In the genomic region with DNA sequence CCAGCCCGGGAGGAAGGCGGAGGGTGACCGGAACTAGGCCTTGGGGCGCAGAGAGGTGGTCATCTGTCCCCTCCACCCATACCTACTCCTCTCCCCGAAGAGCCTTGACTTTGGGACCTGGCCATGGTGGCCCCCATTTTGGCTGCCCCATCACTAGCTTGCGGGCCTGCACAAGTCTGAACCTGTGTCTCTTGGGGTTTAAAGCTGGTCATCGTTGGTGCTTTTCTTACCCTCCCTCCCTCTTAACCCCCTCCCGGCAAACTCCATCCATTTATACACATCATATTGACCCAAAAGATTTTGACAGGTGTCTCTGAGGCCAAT, we compare ENCODE assay signal across 24 cellular contexts. TPM values are rescaled to one million over a fixed set of nuclear protein-coding genes. Genes with fewer than 3 reads are reported as not detected.
DNase-seq lines count a peak whose midpoint lies in the region; ATAC-seq and TF ChIP-seq lines count a peak whose summit lies in the region.
"Had no signal": no experiment of that assay in that cellular context is flagged by ENCODE, and none has a peak within 500 bp of the region (broad histone marks: within the 10 kb centered on the region; RNA-seq: fewer than 3 reads in every experiment).

No MANE protein-coding gene starts in this region.

- H3K27ac ChIP-seq in left ventricle myocardium inferior (replicated peaks) (no peak overlapping the region), endodermal cell (ENCODE audit: low read depth, low read length) (peak overlapping the region; percentile 94), temporal lobe (ENCODE audit: low read depth, low read length) (peak overlapping the region; percentile 97)
- no peak overlapping the region for H3K27ac ChIP-seq in CD8-positive, alpha-beta T cell (ENCODE audit: low read depth, low read length)
- H3K27ac ChIP-seq: left lung, parathyroid adenoma, SJCRH30, vagina had no signal

- H3K36me3 Mint-ChIP-seq in endodermal cell (ENCODE audit: low read depth) = no peaks in the 10 kb centered on the region
- no peaks in the 10 kb centered on the region for H3K36me3 Mint-ChIP-seq in mesothelial cell of epicardium
- no peaks in the 10 kb centered on the region for H3K36me3 Mint-ChIP-seq in CD8-positive, alpha-beta T cell

- H3K36me3 ChIP-seq in left ventricle myocardium inferior (no peaks in the 10 kb centered on the region), endodermal cell (ENCODE audit: control insufficient read depth, insufficient read depth, low read length) (no peaks in the 10 kb centered on the region)
- H3K36me3 ChIP-seq in CD8-positive, alpha-beta T cell (ENCODE audit: insufficient read depth, low read length) = no peaks in the 10 kb centered on the region
- H3K36me3 ChIP-seq: BE2C, left lung, SJCRH30, vagina had no signal

- TF ChIP-seq CTCF in left ventricle myocardium inferior (IDR thresholded peaks at IDR 0.05; ENCODE audit: borderline replicate concordance) (no peak), endodermal cell (conservative IDR thresholded peaks at IDR 0.05) (no peak), mesothelial cell of epicardium (IDR thresholded peaks at IDR 0.05; ENCODE audit: unreplicated experiment) (no peak)
- no peak for TF ChIP-seq CTCF in CD8-positive, alpha-beta T cell (IDR thresholded peaks at IDR 0.05)

- H3K27me3 Mint-ChIP-seq in endodermal cell (ENCODE audit: insufficient read depth) = peaks cover 77% of the 10 kb centered on the region
- peaks cover 51% of the 10 kb centered on the region for H3K27me3 Mint-ChIP-seq in mesothelial cell of epicardium (ENCODE audit: low read depth)
- peaks cover 28% of the 10 kb centered on the region for H3K27me3 Mint-ChIP-seq in CD8-positive, alpha-beta T cell (ENCODE audit: low read depth)

- H3K9me3 ChIP-seq in left ventricle myocardium inferior (replicated peaks) = no peaks in the 10 kb centered on the region
- H3K9me3 ChIP-seq in endodermal cell (ENCODE audit: control insufficient read depth, low read length) = no peaks in the 10 kb centered on the region
- H3K9me3 ChIP-seq in CD8-positive, alpha-beta T cell (ENCODE audit: low read length) = no peaks in the 10 kb centered on the region
- H3K9me3 ChIP-seq: BE2C, left lung, SJCRH30, vagina had no signal

- H3K4me1 ChIP-seq in left ventricle myocardium inferior = peaks cover 8% of the 10 kb centered on the region
- peaks cover 7% of the 10 kb centered on the region for H3K4me1 ChIP-seq in endodermal cell (ENCODE audit: control insufficient read depth, insufficient read depth, low read length)
- peaks cover 6% of the 10 kb centered on the region for H3K4me1 ChIP-seq in CD8-positive, alpha-beta T cell (ENCODE audit: insufficient read depth, low read length)
- H3K4me1 ChIP-seq: parathyroid adenoma, SJCRH30, vagina had no signal

- CTCF ChIA-PET in CD8-positive, alpha-beta T cell (lab: Charles Lee) = interaction anchor here (2.5 kb wide), 1 partner anchor 57 kb away, joined by 29 read pairs; no protein-coding TSS in a partner anchor

- no peaks in the 10 kb centered on the region for H3K9me3 Mint-ChIP-seq in endodermal cell
- H3K9me3 Mint-ChIP-seq in mesothelial cell of epicardium = no peaks in the 10 kb centered on the region
- H3K9me3 Mint-ChIP-seq in CD8-positive, alpha-beta T cell = no peaks in the 10 kb centered on the region
- H3K9me3 Mint-ChIP-seq: activated naive CD4-positive, alpha-beta T cell treated with anti-CD3 and anti-CD28 coated beads for 36 hours; activated T-cell treated with anti-CD3 and anti-CD28 coated beads, Interleukin-2, amount 50 U/mL, for 4 hours; stimulated activated naive CD8-positive, alpha-beta T cell treated with anti-CD3 and anti-CD28 coated beads, Interleukin-15, amount 100 ng/mL, for 72 hours had no signal

- peaks cover 77% of the 10 kb centered on the region for H3K27me3 ChIP-seq in left ventricle myocardium inferior (ENCODE audit: low read depth)
- peaks cover 66% of the 10 kb centered on the region for H3K27me3 ChIP-seq in endodermal cell (ENCODE audit: control insufficient read depth, insufficient read depth, low read length, poor library complexity, severe bottlenecking)
- H3K27me3 ChIP-seq in CD8-positive, alpha-beta T cell (ENCODE audit: insufficient read depth, low read length) = peaks cover 5% of the 10 kb centered on the region
- H3K27me3 ChIP-seq: BE2C, vagina had no signal

- H3K4me1 Mint-ChIP-seq in endodermal cell (peaks cover 26% of the 10 kb centered on the region), mesothelial cell of epicardium (peaks cover 10% of the 10 kb centered on the region)
- peaks cover 7% of the 10 kb centered on the region for H3K4me1 Mint-ChIP-seq in CD8-positive, alpha-beta T cell (ENCODE audit: low read depth)

- H3K4me3 Mint-ChIP-seq in endodermal cell (peak overlapping the region; percentile 47), mesothelial cell of epicardium (peak overlapping the region; percentile 46)
- no peak overlapping the region for H3K4me3 Mint-ChIP-seq in CD8-positive, alpha-beta T cell
- H3K4me3 Mint-ChIP-seq: activated naive CD4-positive, alpha-beta T cell treated with anti-CD3 and anti-CD28 coated beads for 36 hours; activated T-cell treated with anti-CD3 and anti-CD28 coated beads, Interleukin-2, amount 50 U/mL, for 4 hours; stimulated activated naive CD8-positive, alpha-beta T cell treated with anti-CD3 and anti-CD28 coated beads, Interleukin-15, amount 100 ng/mL, for 72 hours had no signal

- H3K4me3 ChIP-seq in left ventricle myocardium inferior (peak overlapping the region; percentile 47), endodermal cell (ENCODE audit: low read length) (no peak overlapping the region)
- H3K4me3 ChIP-seq in CD8-positive, alpha-beta T cell (ENCODE audit: low read depth, low read length) = no peak overlapping the region
- H3K4me3 ChIP-seq: left lung, SJCRH30, skin epidermis had no signal

- 70 to 83% methylated on average over 5 to 8 of the region's 8 CpGs for WGBS in endodermal cell (ENCODE audit: insufficient coverage in 1 of 2, insufficient read length in 1 of 2), 2 experiments

- H3K9ac ChIP-seq in endodermal cell (ENCODE audit: extremely low read depth, low read length, poor library complexity, severe bottlenecking) = no peak overlapping the region
- H3K9ac ChIP-seq: parathyroid adenoma had no signal

- intact Hi-C loops in left ventricle myocardium inferior (cut with micrococcal nuclease) (loop anchor here (5.0 kb wide), 1 partner anchor 39 kb away; no protein-coding TSS in a partner anchor), left ventricle myocardium superior (cut with micrococcal nuclease) (no loop called here)
- intact Hi-C loops in CD8-positive, alpha-beta T cell (cut with DNase I, micrococcal nuclease) = no loop called here

- DNase-seq in left ventricle myocardium inferior (no peak), left ventricle myocardium superior (no peak), endodermal cell (no peak), mesothelial cell of epicardium (ENCODE audit: low spot score in 2 of 2, unreplicated experiment in 2 of 2) (no peak), cortex of kidney (lab: John Stamatoyannopoulos, UW) (no peak), glomerular visceral epithelial cell (ENCODE audit: extremely low spot score) (no peak)
- no peak for DNase-seq in CD8-positive, alpha-beta T cell
- DNase-seq: activated naive CD4-positive, alpha-beta T cell treated with anti-CD3 and anti-CD28 coated beads for 36 hours; activated T-cell treated with anti-CD3 and anti-CD28 coated beads, Interleukin-2, amount 50 U/mL, for 4 hours; BE2C; NCI-H1417 treated with DMSO at 0.1 percent for 48 hours; NCI-H2171; PC-3; SJCRH30; stimulated activated CD4-positive, alpha-beta T cell treated with anti-CD3 and anti-CD28 coated beads, Interleukin-2, amount 100 ng/mL, for 48 hours; stimulated activated naive CD8-positive, alpha-beta T cell treated with anti-CD3 and anti-CD28 coated beads, Interleukin-15, amount 100 ng/mL, for 72 hours had no signal

- no peak for ATAC-seq in left ventricle myocardium superior
- ATAC-seq in CD8-positive, alpha-beta T cell = no peak
- ATAC-seq: activated T-cell treated with anti-CD3 and anti-CD28 coated beads, Interleukin-2, amount 50 U/mL, for 4 hours; left lung; PC-3; stimulated activated naive CD8-positive, alpha-beta T cell treated with anti-CD3 and anti-CD28 coated beads, Interleukin-15, amount 100 ng/mL, for 72 hours had no signal

- H3K27ac Mint-ChIP-seq in endodermal cell (no peak overlapping the region), mesothelial cell of epicardium (no peak overlapping the region)
- no peak overlapping the region for H3K27ac Mint-ChIP-seq in CD8-positive, alpha-beta T cell
- H3K27ac Mint-ChIP-seq: activated naive CD4-positive, alpha-beta T cell treated with anti-CD3 and anti-CD28 coated beads for 36 hours; stimulated activated naive CD8-positive, alpha-beta T cell treated with anti-CD3 and anti-CD28 coated beads, Interleukin-15, amount 100 ng/mL, for 72 hours had no signal

- POLR2A ChIA-PET in CD8-positive, alpha-beta T cell (lab: Charles Lee) = no interaction called here

RNA-seq across cellular contexts. Expression of gene RHBG, which starts 19.8 kb away (rescaled TPM):
- total RNA-seq in left ventricle myocardium inferior (not detected), left ventricle myocardium superior (not detected), endodermal cell (1 to 10 TPM; 3.9 to 4.0 TPM), mesothelial cell of epicardium (0.88 to 1.2 TPM (median 0.92 TPM) in 3 replicates), temporal lobe (not detected)
- 0.50 TPM for polyA plus RNA-seq in endodermal cell (2013, experiment 1 of 2)
- polyA plus RNA-seq in endodermal cell (2013, experiment 2 of 2) = 0.33 TPM
- total RNA-seq in CD8-positive, alpha-beta T cell = not detected
- total RNA-seq: A172; activated naive CD4-positive, alpha-beta T cell treated with anti-CD3 and anti-CD28 coated beads for 36 hours; activated T-cell treated with anti-CD3 and anti-CD28 coated beads, Interleukin-2, amount 50 U/mL, for 4 hours; fibroblast of villous mesenchyme; left lung; SJCRH30; T-helper 1 cell treated with Interleukin-12 subunit alpha and Interleukin-12 subunit beta and Interleukin-4 antibody, amounts not matched to agents 30 ng/mL and 1 ng/mL, for 36 hours; vagina had no signal

RNA-seq across cellular contexts. Expression of gene TSACC, which starts 50.5 kb away (rescaled TPM):
- 0.58 TPM for total RNA-seq in left ventricle myocardium inferior
- not detected for total RNA-seq in left ventricle myocardium superior
- total RNA-seq in endodermal cell = 1 to 10 TPM in 1 of 2 donors, under 1 TPM in 1; 0.62 to 1.6 TPM
- polyA plus RNA-seq in endodermal cell (2013, experiment 1 of 2) = not detected
- polyA plus RNA-seq in endodermal cell (2013, experiment 2 of 2) = 1.2 TPM
- not detected in 3 replicates for total RNA-seq in mesothelial cell of epicardium
- total RNA-seq in temporal lobe = not detected
- total RNA-seq in CD8-positive, alpha-beta T cell = under 1 TPM in 1 of 2 experiments, not detected in 1; 0.46 TPM
- total RNA-seq: fibroblast of villous mesenchyme; left lung; T-helper 1 cell treated with Interleukin-12 subunit alpha and Interleukin-12 subunit beta and Interleukin-4 antibody, amounts not matched to agents 30 ng/mL and 1 ng/mL, for 36 hours; vagina had no signal

RNA-seq across cellular contexts. Expression of gene CCT3, which starts 50.7 kb away (rescaled TPM):
- 123 TPM for total RNA-seq in left ventricle myocardium inferior
- 131 TPM for total RNA-seq in left ventricle myocardium superior
- 100 to 1,000 TPM; 323 to 351 TPM for total RNA-seq in endodermal cell
- 255 TPM for polyA plus RNA-seq in endodermal cell (2013, experiment 1 of 2)
- polyA plus RNA-seq in endodermal cell (2013, experiment 2 of 2) = 247 TPM
- total RNA-seq in mesothelial cell of epicardium = 174 to 190 TPM (median 186 TPM) in 3 replicates
- total RNA-seq in temporal lobe = 267 TPM
- total RNA-seq in CD8-positive, alpha-beta T cell = 10 to 100 TPM; 49.2 to 53.4 TPM

Comparison
In these comparisons a context has a peak if more than half of its experiments do, and no peak if none do; other contexts are left out.
1. H3K27ac ChIP-seq: peak in endodermal cell (single experiment) and temporal lobe (single experiment); none in left ventricle myocardium inferior (single experiment) and CD8-positive, alpha-beta T cell (single experiment).